In the genomic region with DNA sequence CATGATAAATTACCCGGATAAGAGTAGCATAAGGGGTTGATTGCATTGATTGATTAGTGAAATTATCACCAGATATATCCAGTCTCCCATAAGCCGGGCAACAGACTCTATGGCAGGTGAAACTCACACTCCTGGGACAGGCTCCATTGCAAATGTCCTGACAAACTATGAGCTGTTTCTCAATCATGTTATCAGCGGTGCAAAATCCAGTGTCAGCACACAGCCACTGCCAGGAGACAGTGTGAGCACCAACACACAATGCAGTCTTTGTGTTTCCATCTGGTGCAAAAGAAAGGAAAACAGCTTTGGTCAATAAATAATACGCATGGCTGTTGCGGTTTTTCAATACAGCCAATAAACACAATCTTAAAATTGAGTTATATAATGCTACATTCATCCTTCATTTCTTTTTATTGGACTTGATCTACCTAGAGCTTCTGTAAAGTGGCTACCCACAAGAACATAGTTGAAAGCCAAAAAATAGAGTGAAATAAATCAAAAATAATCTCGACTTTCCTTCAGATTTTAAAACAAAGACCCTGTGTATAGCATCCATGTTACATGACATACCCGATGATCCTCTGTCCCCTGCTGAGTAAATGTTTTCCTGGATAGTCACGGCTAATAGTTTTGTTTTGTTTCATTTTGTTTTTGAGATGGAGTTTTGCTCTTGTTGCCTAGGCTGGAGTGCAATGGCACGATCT, we compare ENCODE assay signal across 1 cellular context.
TF ChIP-seq lines count a peak whose summit lies in the region.

No MANE protein-coding gene starts in this region.

TF ChIP-seq in HepG2, 621 proteins besides CTCF, POLR2A, EP300 and RAD21 (continued from another document):
- TF ChIP-seq, protein P1, sequence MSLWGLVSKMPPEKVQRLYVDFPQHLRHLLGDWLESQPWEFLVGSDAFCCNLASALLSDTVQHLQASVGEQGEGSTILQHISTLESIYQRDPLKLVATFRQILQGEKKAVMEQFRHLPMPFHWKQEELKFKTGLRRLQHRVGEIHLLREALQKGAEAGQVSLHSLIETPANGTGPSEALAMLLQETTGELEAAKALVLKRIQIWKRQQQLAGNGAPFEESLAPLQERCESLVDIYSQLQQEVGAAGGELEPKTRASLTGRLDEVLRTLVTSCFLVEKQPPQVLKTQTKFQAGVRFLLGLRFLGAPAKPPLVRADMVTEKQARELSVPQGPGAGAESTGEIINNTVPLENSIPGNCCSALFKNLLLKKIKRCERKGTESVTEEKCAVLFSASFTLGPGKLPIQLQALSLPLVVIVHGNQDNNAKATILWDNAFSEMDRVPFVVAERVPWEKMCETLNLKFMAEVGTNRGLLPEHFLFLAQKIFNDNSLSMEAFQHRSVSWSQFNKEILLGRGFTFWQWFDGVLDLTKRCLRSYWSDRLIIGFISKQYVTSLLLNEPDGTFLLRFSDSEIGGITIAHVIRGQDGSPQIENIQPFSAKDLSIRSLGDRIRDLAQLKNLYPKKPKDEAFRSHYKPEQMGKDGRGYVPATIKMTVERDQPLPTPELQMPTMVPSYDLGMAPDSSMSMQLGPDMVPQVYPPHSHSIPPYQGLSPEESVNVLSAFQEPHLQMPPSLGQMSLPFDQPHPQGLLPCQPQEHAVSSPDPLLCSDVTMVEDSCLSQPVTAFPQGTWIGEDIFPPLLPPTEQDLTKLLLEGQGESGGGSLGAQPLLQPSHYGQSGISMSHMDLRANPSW (CRISPR knock-in tag; IDR thresholded peaks at IDR 0.05; ENCODE audit: borderline replicate concordance), result no peak
- peak; percentile 35; the same call in 1 of the 2 replicates for TF ChIP-seq JUN (CRISPR knock-in tag; IDR thresholded peaks at IDR 0.05)
- TF ChIP-seq KLF16 (CRISPR knock-in tag; IDR thresholded peaks at IDR 0.05), result peak in 1 of 2 experiments; percentile 83; a peak in 2 of 4 replicates
- TF ChIP-seq, protein P2, sequence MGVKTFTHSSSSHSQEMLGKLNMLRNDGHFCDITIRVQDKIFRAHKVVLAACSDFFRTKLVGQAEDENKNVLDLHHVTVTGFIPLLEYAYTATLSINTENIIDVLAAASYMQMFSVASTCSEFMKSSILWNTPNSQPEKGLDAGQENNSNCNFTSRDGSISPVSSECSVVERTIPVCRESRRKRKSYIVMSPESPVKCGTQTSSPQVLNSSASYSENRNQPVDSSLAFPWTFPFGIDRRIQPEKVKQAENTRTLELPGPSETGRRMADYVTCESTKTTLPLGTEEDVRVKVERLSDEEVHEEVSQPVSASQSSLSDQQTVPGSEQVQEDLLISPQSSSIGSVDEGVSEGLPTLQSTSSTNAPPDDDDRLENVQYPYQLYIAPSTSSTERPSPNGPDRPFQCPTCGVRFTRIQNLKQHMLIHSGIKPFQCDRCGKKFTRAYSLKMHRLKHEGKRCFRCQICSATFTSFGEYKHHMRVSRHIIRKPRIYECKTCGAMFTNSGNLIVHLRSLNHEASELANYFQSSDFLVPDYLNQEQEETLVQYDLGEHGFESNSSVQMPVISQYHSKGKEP (CRISPR knock-in tag; IDR thresholded peaks at IDR 0.05), result no peak; the same call in 1 of the 2 replicates
- TF ChIP-seq ZSCAN20 (CRISPR knock-in tag; IDR thresholded peaks at IDR 0.05; ENCODE audit: borderline replicate concordance), result no peak
- TF ChIP-seq ZFP41 (CRISPR knock-in tag; IDR thresholded peaks at IDR 0.05; ENCODE audit: borderline replicate concordance), result no peak
- peak; percentile 89 for TF ChIP-seq REPIN1 (CRISPR knock-in tag; IDR thresholded peaks at IDR 0.05; ENCODE audit: borderline replicate concordance, low read depth)
- TF ChIP-seq MIER2 (CRISPR knock-in tag; IDR thresholded peaks at IDR 0.05), result no peak; the same call in 1 of the 2 replicates
- TF ChIP-seq BHLHE40 (IDR thresholded peaks at IDR 0.05; ENCODE audit: low read length), result no peak
- TF ChIP-seq, protein P3, sequence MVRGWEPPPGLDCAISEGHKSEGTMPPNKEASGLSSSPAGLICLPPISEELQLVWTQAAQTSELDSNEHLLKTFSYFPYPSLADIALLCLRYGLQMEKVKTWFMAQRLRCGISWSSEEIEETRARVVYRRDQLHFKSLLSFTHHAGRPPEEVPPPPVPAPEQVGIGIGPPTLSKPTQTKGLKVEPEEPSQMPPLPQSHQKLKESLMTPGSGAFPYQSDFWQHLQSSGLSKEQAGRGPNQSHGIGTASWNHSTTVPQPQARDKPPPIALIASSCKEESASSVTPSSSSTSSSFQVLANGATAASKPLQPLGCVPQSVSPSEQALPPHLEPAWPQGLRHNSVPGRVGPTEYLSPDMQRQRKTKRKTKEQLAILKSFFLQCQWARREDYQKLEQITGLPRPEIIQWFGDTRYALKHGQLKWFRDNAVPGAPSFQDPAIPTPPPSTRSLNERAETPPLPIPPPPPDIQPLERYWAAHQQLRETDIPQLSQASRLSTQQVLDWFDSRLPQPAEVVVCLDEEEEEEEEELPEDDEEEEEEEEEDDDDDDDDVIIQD (CRISPR knock-in tag; IDR thresholded peaks at IDR 0.05; ENCODE audit: low read depth), result peak; percentile 88
- TF ChIP-seq MXD4 (CRISPR knock-in tag; IDR thresholded peaks at IDR 0.05), result 0 out of 2 replicates have a peak, but pooled peaks have one; percentile 45
- TF ChIP-seq CBX5 (CRISPR knock-in tag; IDR thresholded peaks at IDR 0.05; ENCODE audit: borderline replicate concordance), result peak; percentile 95; the same call in 1 of the 2 replicates
- TF ChIP-seq, protein P4, sequence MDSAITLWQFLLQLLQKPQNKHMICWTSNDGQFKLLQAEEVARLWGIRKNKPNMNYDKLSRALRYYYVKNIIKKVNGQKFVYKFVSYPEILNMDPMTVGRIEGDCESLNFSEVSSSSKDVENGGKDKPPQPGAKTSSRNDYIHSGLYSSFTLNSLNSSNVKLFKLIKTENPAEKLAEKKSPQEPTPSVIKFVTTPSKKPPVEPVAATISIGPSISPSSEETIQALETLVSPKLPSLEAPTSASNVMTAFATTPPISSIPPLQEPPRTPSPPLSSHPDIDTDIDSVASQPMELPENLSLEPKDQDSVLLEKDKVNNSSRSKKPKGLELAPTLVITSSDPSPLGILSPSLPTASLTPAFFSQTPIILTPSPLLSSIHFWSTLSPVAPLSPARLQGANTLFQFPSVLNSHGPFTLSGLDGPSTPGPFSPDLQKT (CRISPR knock-in tag; IDR thresholded peaks at IDR 0.05; ENCODE audit: borderline replicate concordance), result no peak
- no peak for TF ChIP-seq KDM5B (CRISPR knock-in tag; IDR thresholded peaks at IDR 0.05; ENCODE audit: borderline replicate concordance)
- TF ChIP-seq, protein P5, sequence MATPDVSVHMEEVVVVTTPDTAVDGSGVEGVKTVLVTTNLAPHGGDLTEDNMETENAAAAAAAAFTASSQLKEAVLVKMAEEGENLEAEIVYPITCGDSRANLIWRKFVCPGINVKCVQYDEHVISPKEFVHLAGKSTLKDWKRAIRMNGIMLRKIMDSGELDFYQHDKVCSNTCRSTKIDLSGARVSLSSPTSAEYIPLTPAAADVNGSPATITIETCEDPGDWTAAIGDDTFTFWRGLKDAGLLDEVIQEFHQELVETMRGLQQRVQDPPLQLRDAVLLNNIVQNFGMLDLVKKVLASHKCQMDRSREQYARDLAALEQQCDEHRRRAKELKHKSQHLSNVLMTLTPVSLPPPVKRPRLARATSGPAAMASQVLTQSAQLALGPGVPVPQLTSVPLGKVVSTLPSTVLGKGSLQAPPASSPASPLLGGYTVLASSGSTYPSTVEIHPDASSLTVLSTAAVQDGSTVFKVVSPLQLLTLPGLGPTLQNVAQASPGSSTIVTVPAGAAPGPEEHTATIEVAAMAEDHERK (CRISPR knock-in tag; IDR thresholded peaks at IDR 0.05; ENCODE audit: low read depth), result no peak
